Comparison of ENCODE assay signal across 8 cellular contexts in genomic region chr20:35276408-35276807, GRCh38. TPM values are rescaled to one million over a fixed set of nuclear protein-coding genes. Genes with fewer than 3 reads are reported as not detected.
DNase-seq lines count a peak whose midpoint lies in the region; FAIRE-seq and TF ChIP-seq lines count a peak whose summit lies in the region.
"Had no signal": no experiment of that assay in that cellular context is flagged by ENCODE, and none has a peak within 500 bp of the region (broad histone marks: within the 10 kb centered on the region; RNA-seq: fewer than 3 reads in every experiment).

No MANE protein-coding gene starts in this region.

- peak overlapping the region; percentile 84 for H3K9ac ChIP-seq in SU-DHL-6 (ENCODE audit: low read length)
- H3K9ac ChIP-seq in fibroblast of lung (ENCODE audit: insufficient read depth, low read length), result peak overlapping the region; percentile 86
- peak overlapping the region; percentile 10 to 90 (median 62) for H3K9ac ChIP-seq in skeletal muscle tissue (ENCODE audit: low read depth in 1 of 3, low read length in 3 of 3)

- H3K27me3 ChIP-seq in SU-DHL-6 (ENCODE audit: low read length), result no peaks in the 10 kb centered on the region
- H3K27me3 ChIP-seq in fibroblast of lung (ENCODE audit: control insufficient read depth, insufficient read depth, low read length), result no peaks in the 10 kb centered on the region
- H3K27me3 ChIP-seq in skeletal muscle tissue (ENCODE audit: control insufficient read depth in 3 of 3, insufficient read depth in 3 of 3, low read length in 3 of 3), result no peaks in the 10 kb centered on the region

- no peak overlapping the region for H2AFZ ChIP-seq in SU-DHL-6 (ENCODE audit: low read depth, low read length, severe bottlenecking)
- H2AFZ ChIP-seq in fibroblast of lung (ENCODE audit: low read length), result no peak overlapping the region

- FAIRE-seq in GM12891 (lab: Jason Lieb, UNC), result no peak

- H4K20me1 ChIP-seq in SU-DHL-6 (ENCODE audit: low read depth, low read length), result no peaks in the 10 kb centered on the region
- H4K20me1 ChIP-seq in fibroblast of lung (ENCODE audit: control insufficient read depth, extremely low read depth, insufficient read depth, low read length), result no peaks in the 10 kb centered on the region

- peaks cover 20% of the 10 kb centered on the region for H3F3A ChIP-seq in SU-DHL-6 (ENCODE audit: insufficient read depth)

- H3K4me3 ChIP-seq in SU-DHL-6 (ENCODE audit: insufficient read depth, low read length, poor library complexity, severe bottlenecking), result peak overlapping the region; percentile 75
- peak overlapping the region; percentile 51 to 84 (median 80) for H3K4me3 ChIP-seq in fibroblast of lung (replicated peaks in 1 of 4; ENCODE audit: control extremely low read depth in 1 of 4, insufficient read depth in 1 of 4, low read depth in 3 of 4, low read length in 4 of 4)
- H3K4me3 ChIP-seq in skeletal muscle tissue (ENCODE audit: low read length in 3 of 3), result peak overlapping the region in 1 of 3 donors; percentile 89

- H3K36me3 ChIP-seq in SU-DHL-6 (ENCODE audit: low read length) (0 out of 2 replicates have a peak, but pooled peaks cover 4% of the 10 kb centered on the region), fibroblast of lung (ENCODE audit: control insufficient read depth, insufficient read depth, low read length) (peaks cover 32% of the 10 kb centered on the region), skeletal muscle tissue (ENCODE audit: control insufficient read depth in 3 of 3, insufficient read depth in 3 of 3, low read length in 3 of 3) (peaks cover 30 to 36% (median 32%) of the 10 kb centered on the region in 3 donors)

- no peak overlapping the region for H3K27ac ChIP-seq in SU-DHL-6 (ENCODE audit: low read depth, low read length)
- peak overlapping the region; percentile 91 for H3K27ac ChIP-seq in fibroblast of lung (ENCODE audit: insufficient read depth, low read length)
- peak overlapping the region; percentile 83 for H3K27ac ChIP-seq in skeletal muscle tissue (ENCODE audit: low read depth, low read length)

- H3K4me1 ChIP-seq in fibroblast of lung (ENCODE audit: control insufficient read depth, extremely low read depth, insufficient read depth, low read length) (peaks cover 5% of the 10 kb centered on the region), skeletal muscle tissue (ENCODE audit: control insufficient read depth in 3 of 3, insufficient read depth in 3 of 3, low read length in 3 of 3) (peaks cover 15 to 26% (median 20%) of the 10 kb centered on the region in 3 donors)

- peak overlapping the region; percentile 89 for H3K4me2 ChIP-seq in SU-DHL-6 (ENCODE audit: low read depth, low read length, poor library complexity, severe bottlenecking)
- H3K4me2 ChIP-seq in fibroblast of lung (ENCODE audit: extremely low read depth, insufficient read depth, low read length), result peak overlapping the region; percentile 78

- H3K9me3 ChIP-seq in SU-DHL-6 (ENCODE audit: insufficient read depth, low read length) (no peaks in the 10 kb centered on the region), fibroblast of lung (ENCODE audit: control insufficient read depth, insufficient read depth, low read depth, low read length) (no peaks in the 10 kb centered on the region), skeletal muscle tissue (ENCODE audit: control insufficient read depth in 3 of 3, low read length in 3 of 3) (no peaks in the 10 kb centered on the region)

- H3K79me2 ChIP-seq in SU-DHL-6 (ENCODE audit: insufficient read depth, low read length), result peaks cover 9% of the 10 kb centered on the region; the same call in 1 of the 2 replicates
- peaks cover 26% of the 10 kb centered on the region for H3K79me2 ChIP-seq in fibroblast of lung (ENCODE audit: control insufficient read depth, insufficient read depth, low read length)

- no peak for TF ChIP-seq CTCF in SU-DHL-6 (IDR thresholded peaks at IDR 0.05; ENCODE audit: insufficient read depth, low read length, poor library complexity, severe bottlenecking)
- TF ChIP-seq CTCF in fibroblast of lung (conservative IDR thresholded peaks at IDR 0.05 in 1 of 2, IDR thresholded peaks at IDR 0.05 in 1 of 2; ENCODE audit: low read depth in 1 of 2, low read length in 2 of 2), result no peak

- H3K9me2 ChIP-seq in SU-DHL-6 (replicated peaks; ENCODE audit: insufficient read depth, low read length), result no peaks in the 10 kb centered on the region

- TF ChIP-seq POLR2A in GM12891 (IDR thresholded peaks at IDR 0.05; ENCODE audit: low read depth, low read length) (peak; percentile 4; the same call in 1 of the 2 replicates), erythroblast (IDR thresholded peaks at IDR 0.05; ENCODE audit: low read length) (no peak)

- DNase-seq in GM12891 (ENCODE audit: insufficient read length, low spot score) (no peak), fibroblast of lung (ENCODE audit: low read depth in 2 of 2) (no peak), erythroblast (lab: John Stamatoyannopoulos, UW) (no peak), C1 segment of cervical spinal cord (lab: John Stamatoyannopoulos, UW) (no peak), T1000 (lab: John Stamatoyannopoulos, UW) (no peak)
- DNase-seq: left colon had no signal

TF ChIP-seq in GM12891, 5 proteins besides CTCF, POLR2A, EP300 and RAD21:
- TF ChIP-seq TAF1 (IDR thresholded peaks at IDR 0.05; ENCODE audit: low read depth, low read length) (no peak), POU2F2 (IDR thresholded peaks at IDR 0.05; ENCODE audit: low read depth, low read length) (no peak), POLR2AphosphoS5 (IDR thresholded peaks at IDR 0.05; ENCODE audit: low read depth, low read length) (no peak), PAX5 (IDR thresholded peaks at IDR 0.05; ENCODE audit: insufficient read depth, low read length, severe bottlenecking) (no peak), SPI1 (IDR thresholded peaks at IDR 0.05; ENCODE audit: low read depth, low read length) (no peak)

RNA-seq across cellular contexts. Expression of gene MMP24OS, which starts 1.5 kb away (rescaled TPM):
- polyA plus RNA-seq in GM12891 (2012; ENCODE audit: low read depth, missing spikeins), result 31.0 TPM
- 24.4 and 30.1 TPM in 2 replicates for total RNA-seq in fibroblast of lung
- polyA plus RNA-seq in fibroblast of lung, result 40.4 and 44.1 TPM in 2 replicates
- polyA plus RNA-seq in fibroblast of lung (2012), result 130 and 146 TPM in 2 replicates
- polyA minus RNA-seq in fibroblast of lung (ENCODE audit: low replicate concordance), result 123 and 159 TPM in 2 replicates
- 4.2 TPM for total RNA-seq in skeletal muscle tissue

RNA-seq across cellular contexts. Expression of gene EIF6, which starts 8.2 kb away (rescaled TPM):
- polyA plus RNA-seq in GM12891 (2012; ENCODE audit: low read depth, missing spikeins), result 88.4 TPM
- total RNA-seq in fibroblast of lung (111 and 117 TPM in 2 replicates), skeletal muscle tissue (74.1 TPM)
- 156 and 187 TPM in 2 replicates for polyA plus RNA-seq in fibroblast of lung
- 192 and 254 TPM in 2 replicates for polyA plus RNA-seq in fibroblast of lung (2012)
- 322 and 439 TPM in 2 replicates for polyA minus RNA-seq in fibroblast of lung (ENCODE audit: low replicate concordance)

RNA-seq across cellular contexts. Expression of gene FAM83C, which starts 15.8 kb away (rescaled TPM):
- polyA plus RNA-seq in GM12891 (2012; ENCODE audit: low read depth, missing spikeins), result 0.06 TPM
- total RNA-seq in fibroblast of lung (not detected in 2 replicates), skeletal muscle tissue (not detected)
- 0.02 TPM in 1 of 2 replicates, not detected in the other for polyA plus RNA-seq in fibroblast of lung
- polyA plus RNA-seq in fibroblast of lung (2012), result not detected in 2 replicates
- not detected in 2 replicates for polyA minus RNA-seq in fibroblast of lung (ENCODE audit: low replicate concordance)

RNA-seq across cellular contexts. Expression of gene MMP24, which starts 49.9 kb away (rescaled TPM):
- polyA plus RNA-seq in GM12891 (2012; ENCODE audit: low read depth, missing spikeins), result 0.17 TPM
- total RNA-seq in fibroblast of lung (under 0.01 and 0.17 TPM in 2 replicates), skeletal muscle tissue (under 0.01 TPM)
- polyA plus RNA-seq in fibroblast of lung, result 0.21 and 0.49 TPM in 2 replicates
- 0.33 and 0.59 TPM in 2 replicates for polyA plus RNA-seq in fibroblast of lung (2012)
- polyA minus RNA-seq in fibroblast of lung (ENCODE audit: low replicate concordance), result 0.63 and 2.6 TPM in 2 replicates
